9 cellular contexts compared by ENCODE assay signal in genomic region chr2:66495788-66496640, GRCh38.
DNase-seq lines count a peak whose midpoint lies in the region; ATAC-seq and TF ChIP-seq lines count a peak whose summit lies in the region.
"Had no signal": no experiment of that assay in that cellular context is flagged by ENCODE, and none has a peak within 500 bp of the region (broad histone marks: within the 10 kb centered on the region; RNA-seq: fewer than 3 reads in every experiment).

No MANE protein-coding gene starts in this region.

- peak; percentile 50 for TF ChIP-seq CTCF in BJ (IDR thresholded peaks at IDR 0.05; ENCODE audit: insufficient read depth, low read depth, low read length)
- TF ChIP-seq CTCF in CD4-positive, alpha-beta T cell (IDR thresholded peaks at IDR 0.05), result no peak

- ATAC-seq in esophagus mucosa, result peak; percentile 94
- no peak for ATAC-seq in CD4-positive, alpha-beta T cell (ENCODE audit: poor library complexity)

- no peak overlapping the region for H3K27ac Mint-ChIP-seq in CD4-positive, alpha-beta T cell

- intact Hi-C loops in CD4-positive, alpha-beta T cell (cut with DNase I, micrococcal nuclease), result no loop called here

- H3K9me3 Mint-ChIP-seq in CD4-positive, alpha-beta T cell, result no peaks in the 10 kb centered on the region

- H3K4me3 ChIP-seq in BJ (ENCODE audit: low read depth, low read length), result no peak overlapping the region

- POLR2A ChIA-PET in BJ (lab: Charles Lee), result no interaction called here
- POLR2A ChIA-PET in CD4-positive, alpha-beta T cell (lab: Charles Lee), result no interaction called here

- DNase-seq in BJ (ENCODE audit: low read depth) (peak; percentile 39), NCI-H69 (lab: John Stamatoyannopoulos, UW) (peak; percentile 49), myocyte (ENCODE audit: low read depth) (peak; percentile 19), SW480 (ENCODE audit: low spot score) (no peak), middle frontal gyrus (ENCODE audit: extremely low spot score, low spot score) (no peak), DMS153 (lab: John Stamatoyannopoulos, UW) (no peak)
- DNase-seq in CD4-positive, alpha-beta T cell, result no peak
- DNase-seq: NCI-H526 treated with DMSO at 0.1 percent for 48 hours had no signal

- H3K27me3 ChIP-seq in BJ (ENCODE audit: control insufficient read depth, insufficient read depth, low read length), result no peaks in the 10 kb centered on the region
- H3K27me3 ChIP-seq in CD4-positive, alpha-beta T cell (ENCODE audit: control insufficient read depth, insufficient read depth, low read length), result no peaks in the 10 kb centered on the region

- no peaks in the 10 kb centered on the region for H3K9me3 ChIP-seq in CD4-positive, alpha-beta T cell (ENCODE audit: control insufficient read depth, low read length)

- CTCF ChIA-PET in BJ (lab: Yijun Ruan, JAX), result interaction anchor here (0.7 to 1.0 kb wide), 2 partner anchors 46 to 57 kb away, joined by 4 read pairs; no protein-coding TSS in a partner anchor
- CTCF ChIA-PET in CD4-positive, alpha-beta T cell (lab: Charles Lee), result no interaction called here

- H3K4me3 Mint-ChIP-seq in CD4-positive, alpha-beta T cell, result no peak overlapping the region

- H3K27ac ChIP-seq in CD4-positive, alpha-beta T cell (ENCODE audit: low read depth, low read length), result no peak overlapping the region

- H3K36me3 Mint-ChIP-seq in CD4-positive, alpha-beta T cell (ENCODE audit: low read depth), result no peaks in the 10 kb centered on the region

- no peaks in the 10 kb centered on the region for H3K4me1 Mint-ChIP-seq in CD4-positive, alpha-beta T cell (ENCODE audit: low read depth)

- H3K27me3 Mint-ChIP-seq in CD4-positive, alpha-beta T cell, result peaks cover 12% of the 10 kb centered on the region

- H3K36me3 ChIP-seq in BJ (ENCODE audit: control insufficient read depth, insufficient read depth, low read length), result peaks cover 9% of the 10 kb centered on the region; the same call in 1 of the 2 replicates

Comparison
In these comparisons a context has a peak if more than half of its experiments do, and no peak if none do; other contexts are left out.
1. DNase-seq: peak in BJ (single experiment), NCI-H69 (single experiment) and myocyte (single experiment); none in CD4-positive, alpha-beta T cell (0 of 10), SW480 (single experiment), middle frontal gyrus (single experiment) and DMS153 (single experiment).